Comparison of ENCODE assay signal across 18 cellular contexts in genomic region chr6:2598867-2599266, GRCh38.
DNase-seq lines count a peak whose midpoint lies in the region; ATAC-seq and TF ChIP-seq lines count a peak whose summit lies in the region.
"Had no signal": no experiment of that assay in that cellular context is flagged by ENCODE, and none has a peak within 500 bp of the region (broad histone marks: within the 10 kb centered on the region; RNA-seq: fewer than 3 reads in every experiment).

No MANE protein-coding gene starts in this region.

- H3K9me3 ChIP-seq in WERI-Rb-1 (ENCODE audit: severe bottlenecking) (no peaks in the 10 kb centered on the region), neuronal stem cell (replicated peaks in 1 of 2; ENCODE audit: control insufficient read depth in 2 of 2, insufficient read depth in 1 of 2, low read depth in 1 of 2, low read length in 2 of 2) (no peaks in the 10 kb centered on the region)
- H3K9me3 ChIP-seq: BE2C, Caco-2 had no signal

- WGBS in neuronal stem cell (ENCODE audit: extremely low coverage in 2 of 2, insufficient read length in 2 of 2, insufficient replicate concordance in 1 of 2), 2 donors = no CpG with 5 or more reads among the region's 6 CpGs

- no peaks in the 10 kb centered on the region for H3K79me1 ChIP-seq in neuronal stem cell (ENCODE audit: low read depth, low read length)

- H3K4me3 Mint-ChIP-seq in GM23338 = no peak overlapping the region
- H3K4me3 Mint-ChIP-seq: CD4-positive, alpha-beta T cell; IgD-negative memory B cell had no signal

- H3K4ac ChIP-seq in neuronal stem cell (ENCODE audit: low read length) = no peak overlapping the region

- no peak overlapping the region for H2BK120ac ChIP-seq in neuronal stem cell (ENCODE audit: low read depth, low read length)

- H2AK5ac ChIP-seq in neuronal stem cell (ENCODE audit: low read depth, low read length) = peak overlapping the region; percentile 13

- peak; percentile 14 to 32; a peak in 1 of 4 replicates for TF ChIP-seq CTCF in GM23338 (conservative IDR thresholded peaks at IDR 0.05; ENCODE audit: low read depth in 2 of 2)
- peak; percentile 51; the same call in 1 of the 2 replicates for TF ChIP-seq CTCF in WERI-Rb-1 (IDR thresholded peaks at IDR 0.05; ENCODE audit: low read depth, low read length)

- no peak overlapping the region for H3K9ac ChIP-seq in neuronal stem cell (ENCODE audit: low read depth, low read length, poor library complexity)
- H3K9ac ChIP-seq: GM23248 had no signal

- no peaks in the 10 kb centered on the region for H3K36me3 ChIP-seq in GM23338 (ENCODE audit: insufficient read depth)
- H3K36me3 ChIP-seq in WERI-Rb-1 = no peaks in the 10 kb centered on the region
- no peaks in the 10 kb centered on the region for H3K36me3 ChIP-seq in neuronal stem cell (replicated peaks in 1 of 2; ENCODE audit: control insufficient read depth in 2 of 2, insufficient read depth in 2 of 2, low read length in 2 of 2)
- H3K36me3 ChIP-seq: BE2C had no signal

- H2AFZ ChIP-seq in GM23338 (no peak overlapping the region), neuronal stem cell (ENCODE audit: low read length) (no peak overlapping the region)
- H2AFZ ChIP-seq: GM23248 had no signal

- H3K4me2 ChIP-seq in GM23338 = no peak overlapping the region
- H3K4me2 ChIP-seq in neuronal stem cell (ENCODE audit: insufficient read depth, low read length, poor library complexity, severe bottlenecking) = no peak overlapping the region

- no peaks in the 10 kb centered on the region; the same call in 2 of the 3 replicates for H3K9me3 Mint-ChIP-seq in GM23338
- H3K9me3 Mint-ChIP-seq: CD4-positive, alpha-beta T cell had no signal

- H3K4me1 Mint-ChIP-seq in GM23338 = no peaks in the 10 kb centered on the region

- no peak overlapping the region for H4K91ac ChIP-seq in neuronal stem cell (ENCODE audit: low read depth, low read length, poor library complexity)

- H3K36me3 Mint-ChIP-seq in GM23338 (ENCODE audit: low read depth) = no peaks in the 10 kb centered on the region
- H3K36me3 Mint-ChIP-seq: IgD-negative memory B cell had no signal

- H3K9me2 ChIP-seq in GM23338 (ENCODE audit: insufficient read depth) = peaks cover 3% of the 10 kb centered on the region; the same call in 1 of the 2 replicates

- ATAC-seq in GM23338 (no peak), esophagus mucosa (peak; percentile 17)
- no peak for ATAC-seq in stimulated activated naive CD8-positive, alpha-beta T cell treated with anti-CD3 and anti-CD28 coated beads, Interleukin-15, Interleukin-2, amounts not matched to agents 100 U/mL and 50 U/mL, for 24 hours

- H3K4me1 ChIP-seq in GM23338 (ENCODE audit: insufficient read depth) (no peaks in the 10 kb centered on the region), neuronal stem cell (ENCODE audit: control insufficient read depth in 2 of 2, insufficient read depth in 1 of 2, low read depth in 1 of 2, low read length in 2 of 2) (no peaks in the 10 kb centered on the region)
- H3K4me1 ChIP-seq: BE2C, Caco-2 had no signal

- H4K20me1 ChIP-seq in GM23338 (replicated peaks; ENCODE audit: insufficient read depth) = no peaks in the 10 kb centered on the region

- H3K4me3 ChIP-seq in GM23338 (no peak overlapping the region), WERI-Rb-1 (ENCODE audit: low read depth, low read length) (no peak overlapping the region), neuronal stem cell (ENCODE audit: low read length in 2 of 2) (no peak overlapping the region)
- H3K4me3 ChIP-seq: GM23248 had no signal

- H3K14ac ChIP-seq in neuronal stem cell (ENCODE audit: low read length) = no peak overlapping the region

- peak overlapping the region; percentile 92 for H3K23ac ChIP-seq in neuronal stem cell (ENCODE audit: low read depth, low read length, poor library complexity)

- H3K27ac ChIP-seq in GM23338 (ENCODE audit: low read depth) = no peak overlapping the region
- H3K27ac ChIP-seq in WERI-Rb-1 = no peak overlapping the region
- H3K27ac ChIP-seq in neuronal stem cell (replicated peaks; ENCODE audit: low read length) = no peak overlapping the region
- H3K27ac ChIP-seq: GM23248 had no signal

- no peak overlapping the region for H2BK12ac ChIP-seq in neuronal stem cell (ENCODE audit: low read length)

- no peak overlapping the region for H4K8ac ChIP-seq in neuronal stem cell (ENCODE audit: low read depth, low read length)

- no peaks in the 10 kb centered on the region for H3F3A ChIP-seq in GM23338 (replicated peaks; ENCODE audit: low read depth)

- no peaks in the 10 kb centered on the region for H3K27me3 Mint-ChIP-seq in GM23338 (ENCODE audit: insufficient read depth, low read depth, poor library complexity)

- DNase-seq in GM23338 (ENCODE audit: low spot score) = no peak
- DNase-seq in WERI-Rb-1 = no peak
- DNase-seq in neuronal stem cell (ENCODE audit: low spot score) = no peak
- DNase-seq in NCI-H82 treated with DMSO at 0.1 percent for 48 hours (lab: John Stamatoyannopoulos, UW; ENCODE audit: unreplicated experiment) = no peak
- DNase-seq in activated CD4-positive, alpha-beta T cell treated with anti-CD3 and anti-CD28 coated beads, Interleukin-2, amount 50 U/mL, for 1 hour = no peak
- DNase-seq in activated effector memory CD4-positive, alpha-beta T cell treated with Interleukin-2 at 50 U/mL for 16 hours = no peak
- DNase-seq in stimulated activated naive CD8-positive, alpha-beta T cell treated with anti-CD3 and anti-CD28 coated beads, Interleukin-15, Interleukin-2, amounts not matched to agents 100 U/mL and 50 U/mL, for 24 hours = no peak
- DNase-seq: ACHN; BE2C; C1 segment of cervical spinal cord; Caco-2; CD4-positive, alpha-beta T cell; DMS79; GDM1; GM23248; H7 had no signal

- no peaks in the 10 kb centered on the region for H3K79me2 ChIP-seq in GM23338 (replicated peaks; ENCODE audit: insufficient read depth)

- H3K27me3 ChIP-seq in GM23338 (ENCODE audit: insufficient read depth) (no peaks in the 10 kb centered on the region), WERI-Rb-1 (ENCODE audit: insufficient read depth, low read depth, severe bottlenecking) (peaks cover 29% of the 10 kb centered on the region), neuronal stem cell (ENCODE audit: control insufficient read depth in 3 of 3, insufficient read depth in 3 of 3, low read depth in 1 of 3, low read length in 3 of 3) (no peaks in the 10 kb centered on the region)

- H2BK5ac ChIP-seq in neuronal stem cell (ENCODE audit: low read length) = no peak overlapping the region

- peak overlapping the region; percentile 53 for H3K18ac ChIP-seq in neuronal stem cell (ENCODE audit: low read length)

- H3K27ac Mint-ChIP-seq in GM23338 = no peak overlapping the region
- H3K27ac Mint-ChIP-seq: CD4-positive, alpha-beta T cell; IgD-negative memory B cell had no signal

- H2BK15ac ChIP-seq in neuronal stem cell (ENCODE audit: low read length) = no peak overlapping the region

TF ChIP-seq in GM23338, 12 proteins besides CTCF, POLR2A, EP300 and RAD21 (continues in another document):
- no peak for TF ChIP-seq POLR2AphosphoS5 (IDR thresholded peaks at IDR 0.05; ENCODE audit: low read depth)
